In genomic region chr12:101609198-101609597, GRCh38 we compare ENCODE assay signal across 19 cellular contexts. TPM values are rescaled to one million over a fixed set of nuclear protein-coding genes. Genes with fewer than 3 reads are reported as not detected.
DNase-seq lines count a peak whose midpoint lies in the region; ATAC-seq and TF ChIP-seq lines count a peak whose summit lies in the region.
"Had no signal": no experiment of that assay in that cellular context is flagged by ENCODE, and none has a peak within 500 bp of the region (broad histone marks: within the 10 kb centered on the region; RNA-seq: fewer than 3 reads in every experiment).

No MANE protein-coding gene starts in this region.

- H3K4me1 ChIP-seq in breast epithelium (no peaks in the 10 kb centered on the region), colonic mucosa (peaks cover 4% of the 10 kb centered on the region), prostate gland (replicated peaks) (peaks cover 2% of the 10 kb centered on the region), suprapubic skin (peaks cover 9% of the 10 kb centered on the region)
- H3K4me1 ChIP-seq: BLaER1 had no signal

- no peaks in the 10 kb centered on the region for H3K36me3 Mint-ChIP-seq in MCF 10A (ENCODE audit: insufficient read depth, unreplicated experiment)
- H3K36me3 Mint-ChIP-seq: CD4-positive, CD25-positive, alpha-beta regulatory T cell had no signal

- H3K4me1 Mint-ChIP-seq in MCF 10A (ENCODE audit: insufficient read depth, unreplicated experiment) = peaks cover 18% of the 10 kb centered on the region
- H3K4me1 Mint-ChIP-seq: CD4-positive, CD25-positive, alpha-beta regulatory T cell had no signal

- CTCF ChIA-PET in MCF 10A (lab: Yijun Ruan, JAX) = no interaction called here

- 93% methylated on average over 4 of the region's 4 CpGs for WGBS in prostate gland
- WGBS in suprapubic skin = 95% methylated on average over 4 of the region's 4 CpGs

- no peak overlapping the region for H3K9ac ChIP-seq in colonic mucosa (ENCODE audit: low read depth in 2 of 2, low read length in 2 of 2)
- H3K9ac ChIP-seq: BLaER1 had no signal

- no peak for TF ChIP-seq EP300 in suprapubic skin (IDR thresholded peaks at IDR 0.05)

- TF ChIP-seq POLR2A in breast epithelium (IDR thresholded peaks at IDR 0.05) = no peak
- no peak for TF ChIP-seq POLR2A in prostate gland (IDR thresholded peaks at IDR 0.05)
- no peak for TF ChIP-seq POLR2A in suprapubic skin (IDR thresholded peaks at IDR 0.05)

- H3K27me3 Mint-ChIP-seq in MCF 10A (ENCODE audit: insufficient read depth, unreplicated experiment) = no peaks in the 10 kb centered on the region
- H3K27me3 Mint-ChIP-seq: CD4-positive, CD25-positive, alpha-beta regulatory T cell had no signal

- TF ChIP-seq CTCF in breast epithelium (IDR thresholded peaks at IDR 0.05) (no peak), MCF 10A (IDR thresholded peaks at IDR 0.05; ENCODE audit: unreplicated experiment) (no peak), colonic mucosa (IDR thresholded peaks at IDR 0.05) (no peak), prostate gland (IDR thresholded peaks at IDR 0.05) (no peak), suprapubic skin (IDR thresholded peaks at IDR 0.05) (no peak)

- H3K9me3 ChIP-seq in breast epithelium (no peaks in the 10 kb centered on the region), colonic mucosa (no peaks in the 10 kb centered on the region), prostate gland (no peaks in the 10 kb centered on the region), suprapubic skin (no peaks in the 10 kb centered on the region)
- H3K9me3 ChIP-seq: BLaER1, HAP-1 had no signal

- H3K4me3 Mint-ChIP-seq in MCF 10A (ENCODE audit: unreplicated experiment) = no peak overlapping the region
- H3K4me3 Mint-ChIP-seq: CD4-positive, CD25-positive, alpha-beta regulatory T cell had no signal

- DNase-seq in breast epithelium (ENCODE audit: low spot score in 2 of 2) (no peak), MCF 10A (ENCODE audit: unreplicated experiment) (no peak), colonic mucosa (no peak), prostate gland (ENCODE audit: low spot score) (no peak), suprapubic skin (ENCODE audit: low spot score in 2 of 2) (no peak), T-helper 2 cell (no peak), posterior vena cava (ENCODE audit: low spot score) (no peak)
- DNase-seq: 8988T; AML-193; CD4-positive, CD25-positive, alpha-beta regulatory T cell; DMS 273 treated with DMSO at 0.1 percent for 48 hours had no signal

- peak overlapping the region in 1 of 3 donors; percentile 44 for H3K4me3 ChIP-seq in breast epithelium
- H3K4me3 ChIP-seq in colonic mucosa = no peak overlapping the region
- no peak overlapping the region for H3K4me3 ChIP-seq in prostate gland
- H3K4me3 ChIP-seq in suprapubic skin = no peak overlapping the region
- H3K4me3 ChIP-seq: BLaER1, GM12878, HAP-1 had no signal

- POLR2A ChIA-PET in MCF 10A (lab: Yijun Ruan, JAX) = no interaction called here

- H3K27ac ChIP-seq in breast epithelium (peak overlapping the region; percentile 62 to 73), colonic mucosa (peak overlapping the region; percentile 86), prostate gland (peak overlapping the region; percentile 82 to 83), suprapubic skin (peak overlapping the region; percentile 60)
- H3K27ac ChIP-seq: BLaER1 had no signal

- H3K9me3 Mint-ChIP-seq in MCF 10A (ENCODE audit: unreplicated experiment) = no peaks in the 10 kb centered on the region

- intact Hi-C loops in breast epithelium (cut with DNase I; ENCODE audit: low total_unique reads) (no loop called here), MCF 10A (cut with micrococcal nuclease) (no loop called here), colonic mucosa (cut with DNase I) (no loop called here), prostate gland (cut with DNase I) (no loop called here), posterior vena cava (cut with DNase I) (no loop called here)

- no peak overlapping the region for H3K27ac Mint-ChIP-seq in MCF 10A (ENCODE audit: low read depth, unreplicated experiment)
- H3K27ac Mint-ChIP-seq: CD4-positive, CD25-positive, alpha-beta regulatory T cell had no signal

- H3K36me3 ChIP-seq in breast epithelium = no peaks in the 10 kb centered on the region
- H3K36me3 ChIP-seq in colonic mucosa = no peaks in the 10 kb centered on the region
- H3K36me3 ChIP-seq in prostate gland = no peaks in the 10 kb centered on the region
- no peaks in the 10 kb centered on the region for H3K36me3 ChIP-seq in suprapubic skin
- H3K36me3 ChIP-seq: BLaER1, HAP-1 had no signal

- no peak for ATAC-seq in HG02973 (IDR thresholded peaks at IDR 0.05; ENCODE audit: unreplicated experiment)
- ATAC-seq: GM12878 had no signal

- no TSS peak for BruUV-seq in MCF 10A (replicated peaks; lab: Mats Ljungman, UMichigan)

- no peaks in the 10 kb centered on the region for H3K27me3 ChIP-seq in breast epithelium
- H3K27me3 ChIP-seq in colonic mucosa = no peaks in the 10 kb centered on the region
- H3K27me3 ChIP-seq in prostate gland (replicated peaks; ENCODE audit: insufficient read depth) = no peaks in the 10 kb centered on the region
- H3K27me3 ChIP-seq in suprapubic skin = no peaks in the 10 kb centered on the region
- H3K27me3 ChIP-seq: BLaER1 had no signal

RNA-seq across cellular contexts. Expression of gene MYBPC1, which starts 14.4 kb away (rescaled TPM):
- total RNA-seq in breast epithelium = 100 to 1,000 TPM in 1 of 3 donors, 10 to 100 TPM in 1, under 1 TPM in 1; 0.64 to 395 (median 92.2) TPM
- total RNA-seq in MCF 10A (2022) = 0.29 and 0.70 TPM in 2 replicates
- 1 to 10 TPM in 1 of 2 donors, under 1 TPM in 1; 0.89 to 4.2 TPM for total RNA-seq in colonic mucosa
- 100 to 1,000 TPM; 171 to 302 TPM for total RNA-seq in prostate gland
- total RNA-seq in suprapubic skin = 10 to 100 TPM in 1 of 4 donors, 1 to 10 TPM in 3; 2.1 to 11.9 (median 7.0) TPM
- total RNA-seq in posterior vena cava = not detected
- total RNA-seq: Calu3; CD4-positive, CD25-positive, alpha-beta regulatory T cell; G401; GM12878; H1; HT1080 had no signal
